ENCODE assay signal across 27 cellular contexts in genomic region chr6:155755452-155755851, GRCh38.
"Had no signal": no experiment of that assay in that cellular context is flagged by ENCODE, and none has a peak within 500 bp of the region (broad histone marks: within the 10 kb centered on the region; RNA-seq: fewer than 3 reads in every experiment).

No MANE protein-coding gene starts in this region.

- H3K4me3 ChIP-seq: adrenal gland, K562, Peyer's patch, SJSA1 had no signal

- H3K36me3 ChIP-seq: adrenal gland, brain microvascular endothelial cell, Peyer's patch, SJSA1 had no signal

- H3K27me3 ChIP-seq: adrenal gland, brain microvascular endothelial cell, Peyer's patch, SJSA1 had no signal

- H3K9me3 ChIP-seq: adrenal gland, Peyer's patch, SJSA1 had no signal

- H3K27ac ChIP-seq: adrenal gland, brain microvascular endothelial cell, Peyer's patch, SJSA1 had no signal

- ATAC-seq: activated CD4-positive, alpha-beta T cell treated with anti-CD3 and anti-CD28 coated beads for 36 hours; activated CD8-positive, alpha-beta T cell treated with anti-CD3 and anti-CD28 coated beads, Interleukin-2, amount 10 ng/mL, durations not matched to agents 7 days and 5 days; K562; PC-3 had no signal

- H3K4me1 ChIP-seq: adrenal gland, Peyer's patch, SJSA1 had no signal

- DNase-seq: activated CD4-positive, alpha-beta T cell treated with anti-CD3 and anti-CD28 coated beads for 36 hours; activated CD4-positive, alpha-beta T cell treated with anti-CD3 and anti-CD28 coated beads, Interleukin-2, amount 10 ng/mL, durations not matched to agents 7 days and 5 days; activated CD4-positive, alpha-beta T cell treated with anti-CD3 and anti-CD28 coated beads, Interleukin-2, amount 50 U/mL, for 48 hours; activated CD8-positive, alpha-beta T cell treated with anti-CD3 and anti-CD28 coated beads, Interleukin-2, amount 10 ng/mL, durations not matched to agents 7 days and 5 days; activated gamma-delta T cell; activated naive CD4-positive, alpha-beta T cell treated with Interleukin-2 at 50 U/mL for 16 hours; activated naive CD8-positive, alpha-beta T cell treated with anti-CD3 and anti-CD28 coated beads, Interleukin-2, amount 10 ng/mL, durations not matched to agents 7 days and 5 days; activated T-cell treated with anti-CD3 and anti-CD28 coated beads, Interleukin-2, amount 50 U/mL, for 24 hours; adrenal gland; brain microvascular endothelial cell; NCI-H1048; NCI-H1105 treated with DMSO at 0.1 percent for 48 hours; NCI-H1436; NCI-H1694; NCI-H1930; NCI-H2107; NCI-H2171; NCI-H510A; NCI-H526; NCI-H748 treated with DMSO at 0.1 percent for 48 hours; NK-92 treated with Interleukin-12 subunit alpha and Interleukin-12 subunit beta, amount 100 ng/mL, for 24 hours; PC-3; Peyer's patch; RPMI8226; SHP77 treated with DMSO at 0.1 percent for 48 hours had no signal
